1 cellular context compared by ENCODE assay signal in the genomic region with DNA sequence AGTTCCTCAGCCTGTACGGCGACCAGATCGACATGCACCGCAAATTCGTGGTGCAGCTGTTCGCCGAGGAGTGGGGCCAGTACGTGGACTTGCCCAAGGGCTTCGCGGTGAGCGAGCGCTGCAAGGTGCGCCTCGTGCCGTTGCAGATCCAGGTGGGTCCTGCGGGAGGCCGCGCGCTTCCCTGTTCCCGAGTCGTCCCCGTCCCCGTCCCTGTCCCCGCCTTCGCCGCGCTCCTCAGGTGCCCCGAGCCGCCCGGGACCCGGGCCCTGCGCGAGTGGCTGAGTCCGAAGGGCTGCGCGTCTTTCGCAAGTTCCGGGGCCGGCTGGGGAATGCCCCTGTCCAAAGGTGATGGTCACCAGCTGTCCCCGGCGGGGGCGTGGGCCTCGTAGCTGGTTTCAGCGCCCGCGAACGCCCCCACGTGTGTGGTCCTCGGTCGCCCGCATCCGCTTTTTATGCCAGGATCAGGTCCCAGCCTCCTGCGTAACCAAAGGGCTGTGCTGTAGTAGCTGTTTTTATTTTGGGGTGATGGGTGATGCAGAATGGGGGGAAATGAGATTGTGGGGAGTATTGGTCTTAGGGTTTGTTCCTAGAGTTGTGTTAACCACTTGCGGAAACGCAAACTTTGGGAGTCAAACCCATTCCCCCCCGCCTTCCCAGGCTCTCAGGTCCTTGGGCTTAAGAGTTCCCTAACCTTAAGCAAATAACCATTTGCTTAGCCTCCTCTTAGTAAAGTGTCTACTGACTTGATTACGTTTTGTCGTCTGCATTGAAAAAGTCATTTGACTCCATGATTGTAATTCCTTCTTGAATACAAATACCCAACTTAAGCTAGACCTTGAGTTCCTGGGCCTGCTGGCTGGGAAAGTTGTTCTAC.
TF ChIP-seq lines count a peak whose summit lies in the region.

No MANE protein-coding gene starts in this region.

TF ChIP-seq in liver, 16 proteins besides CTCF, POLR2A, EP300 and RAD21 (continued from another document):
- TF ChIP-seq, protein P1, sequence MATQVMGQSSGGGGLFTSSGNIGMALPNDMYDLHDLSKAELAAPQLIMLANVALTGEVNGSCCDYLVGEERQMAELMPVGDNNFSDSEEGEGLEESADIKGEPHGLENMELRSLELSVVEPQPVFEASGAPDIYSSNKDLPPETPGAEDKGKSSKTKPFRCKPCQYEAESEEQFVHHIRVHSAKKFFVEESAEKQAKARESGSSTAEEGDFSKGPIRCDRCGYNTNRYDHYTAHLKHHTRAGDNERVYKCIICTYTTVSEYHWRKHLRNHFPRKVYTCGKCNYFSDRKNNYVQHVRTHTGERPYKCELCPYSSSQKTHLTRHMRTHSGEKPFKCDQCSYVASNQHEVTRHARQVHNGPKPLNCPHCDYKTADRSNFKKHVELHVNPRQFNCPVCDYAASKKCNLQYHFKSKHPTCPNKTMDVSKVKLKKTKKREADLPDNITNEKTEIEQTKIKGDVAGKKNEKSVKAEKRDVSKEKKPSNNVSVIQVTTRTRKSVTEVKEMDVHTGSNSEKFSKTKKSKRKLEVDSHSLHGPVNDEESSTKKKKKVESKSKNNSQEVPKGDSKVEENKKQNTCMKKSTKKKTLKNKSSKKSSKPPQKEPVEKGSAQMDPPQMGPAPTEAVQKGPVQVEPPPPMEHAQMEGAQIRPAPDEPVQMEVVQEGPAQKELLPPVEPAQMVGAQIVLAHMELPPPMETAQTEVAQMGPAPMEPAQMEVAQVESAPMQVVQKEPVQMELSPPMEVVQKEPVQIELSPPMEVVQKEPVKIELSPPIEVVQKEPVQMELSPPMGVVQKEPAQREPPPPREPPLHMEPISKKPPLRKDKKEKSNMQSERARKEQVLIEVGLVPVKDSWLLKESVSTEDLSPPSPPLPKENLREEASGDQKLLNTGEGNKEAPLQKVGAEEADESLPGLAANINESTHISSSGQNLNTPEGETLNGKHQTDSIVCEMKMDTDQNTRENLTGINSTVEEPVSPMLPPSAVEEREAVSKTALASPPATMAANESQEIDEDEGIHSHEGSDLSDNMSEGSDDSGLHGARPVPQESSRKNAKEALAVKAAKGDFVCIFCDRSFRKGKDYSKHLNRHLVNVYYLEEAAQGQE (IDR thresholded peaks at IDR 0.05): peak; percentile 93
- TF ChIP-seq HNF4G (IDR thresholded peaks at IDR 0.05) (peak; percentile 79), SP1 (IDR thresholded peaks at IDR 0.05) (peak; percentile 77), TAF1 (conservative IDR thresholded peaks at IDR 0.05) (peak; percentile 57), JUND (IDR thresholded peaks at IDR 0.05) (peak in 1 of 2 donors; percentile 26), RXRA (IDR thresholded peaks at IDR 0.05) (peak; percentile 44 to 55), FOXA1 (IDR thresholded peaks at IDR 0.05) (peak; percentile 39), GABPA (IDR thresholded peaks at IDR 0.05 in 1 of 2, conservative IDR thresholded peaks at IDR 0.05 in 1 of 2) (peak in 1 of 2 donors; percentile 79), EGR1 (IDR thresholded peaks at IDR 0.05; ENCODE audit: low read depth in 2 of 2) (peak; percentile 91 to 97), FOXA2 (IDR thresholded peaks at IDR 0.05) (peak; percentile 19), YY1 (IDR thresholded peaks at IDR 0.05) (peak; percentile 77)
- TF ChIP-seq, protein P2, sequence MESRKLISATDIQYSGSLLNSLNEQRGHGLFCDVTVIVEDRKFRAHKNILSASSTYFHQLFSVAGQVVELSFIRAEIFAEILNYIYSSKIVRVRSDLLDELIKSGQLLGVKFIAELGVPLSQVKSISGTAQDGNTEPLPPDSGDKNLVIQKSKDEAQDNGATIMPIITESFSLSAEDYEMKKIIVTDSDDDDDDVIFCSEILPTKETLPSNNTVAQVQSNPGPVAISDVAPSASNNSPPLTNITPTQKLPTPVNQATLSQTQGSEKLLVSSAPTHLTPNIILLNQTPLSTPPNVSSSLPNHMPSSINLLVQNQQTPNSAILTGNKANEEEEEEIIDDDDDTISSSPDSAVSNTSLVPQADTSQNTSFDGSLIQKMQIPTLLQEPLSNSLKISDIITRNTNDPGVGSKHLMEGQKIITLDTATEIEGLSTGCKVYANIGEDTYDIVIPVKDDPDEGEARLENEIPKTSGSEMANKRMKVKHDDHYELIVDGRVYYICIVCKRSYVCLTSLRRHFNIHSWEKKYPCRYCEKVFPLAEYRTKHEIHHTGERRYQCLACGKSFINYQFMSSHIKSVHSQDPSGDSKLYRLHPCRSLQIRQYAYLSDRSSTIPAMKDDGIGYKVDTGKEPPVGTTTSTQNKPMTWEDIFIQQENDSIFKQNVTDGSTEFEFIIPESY (IDR thresholded peaks at IDR 0.05): no peak
